Comparison of ENCODE assay signal across 1 cellular context in genomic region chr11:1256257-1257045, GRCh38.
TF ChIP-seq lines count a peak whose summit lies in the region.

No MANE protein-coding gene starts in this region.

TF ChIP-seq in GM23338, 12 proteins besides CTCF, POLR2A, EP300 and RAD21 (continued from another document):
- no peak for TF ChIP-seq ZNF462 (CRISPR knock-in tag; IDR thresholded peaks at IDR 0.05)
TF ChIP-seq in GM23338: peak in this region for 0.
